In the genomic region with DNA sequence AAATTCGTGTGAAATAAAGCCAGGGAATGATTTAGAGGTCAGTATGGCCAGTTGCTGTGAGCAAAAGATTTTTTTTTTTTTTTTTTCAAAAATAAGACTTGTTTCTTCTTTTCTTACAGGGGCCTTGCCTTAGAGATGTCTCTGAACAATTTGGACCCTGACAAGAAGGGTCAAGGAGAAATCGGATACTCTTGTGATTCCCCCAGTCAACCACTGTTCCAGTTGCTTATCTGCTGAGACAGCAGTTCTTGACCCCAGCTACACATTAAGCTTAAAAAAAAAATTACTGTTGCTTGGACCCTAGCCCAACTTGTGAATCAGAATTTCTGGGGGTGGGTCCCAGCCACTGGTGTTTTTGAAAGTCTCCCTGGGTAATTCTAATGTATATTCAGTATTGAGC, we compare ENCODE assay signal across 1 cellular context.
TF ChIP-seq lines count a peak whose summit lies in the region.

No MANE protein-coding gene starts in this region.

TF ChIP-seq in IMR-90, 13 proteins besides CTCF, POLR2A, EP300 and RAD21:
- TF ChIP-seq MAZ (IDR thresholded peaks at IDR 0.05; ENCODE audit: borderline replicate concordance, low read depth, low read length) (no peak), MAFK (IDR thresholded peaks at IDR 0.05; ENCODE audit: low read depth, low read length) (peak; percentile 92), MXI1 (IDR thresholded peaks at IDR 0.05; ENCODE audit: borderline replicate concordance, low read depth, low read length) (no peak), NFE2L2 (IDR thresholded peaks at IDR 0.05; ENCODE audit: low read depth, low read length) (no peak), FOS (IDR thresholded peaks at IDR 0.05; ENCODE audit: low read depth, low read length) (no peak)
- TF ChIP-seq, protein P1, sequence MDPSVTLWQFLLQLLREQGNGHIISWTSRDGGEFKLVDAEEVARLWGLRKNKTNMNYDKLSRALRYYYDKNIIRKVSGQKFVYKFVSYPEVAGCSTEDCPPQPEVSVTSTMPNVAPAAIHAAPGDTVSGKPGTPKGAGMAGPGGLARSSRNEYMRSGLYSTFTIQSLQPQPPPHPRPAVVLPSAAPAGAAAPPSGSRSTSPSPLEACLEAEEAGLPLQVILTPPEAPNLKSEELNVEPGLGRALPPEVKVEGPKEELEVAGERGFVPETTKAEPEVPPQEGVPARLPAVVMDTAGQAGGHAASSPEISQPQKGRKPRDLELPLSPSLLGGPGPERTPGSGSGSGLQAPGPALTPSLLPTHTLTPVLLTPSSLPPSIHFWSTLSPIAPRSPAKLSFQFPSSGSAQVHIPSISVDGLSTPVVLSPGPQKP (IDR thresholded peaks at IDR 0.05; ENCODE audit: borderline replicate concordance, low read depth, low read length): no peak
